13 cellular contexts compared by ENCODE assay signal in genomic region chr2:99648115-99648850, GRCh38.
DNase-seq lines count a peak whose midpoint lies in the region; ATAC-seq and TF ChIP-seq lines count a peak whose summit lies in the region.
"Had no signal": no experiment of that assay in that cellular context is flagged by ENCODE, and none has a peak within 500 bp of the region (broad histone marks: within the 10 kb centered on the region; RNA-seq: fewer than 3 reads in every experiment).

No MANE protein-coding gene starts in this region.

- TF ChIP-seq CTCF in tibial artery (IDR thresholded peaks at IDR 0.05), result no peak

- H3K4me1 ChIP-seq in tibial artery, result peaks cover 0 to 42% (median 16%) of the 10 kb centered on the region in 4 donors

- no peak overlapping the region for H3K4me3 ChIP-seq in tibial artery

- ATAC-seq in HG02678 (IDR thresholded peaks at IDR 0.05; ENCODE audit: unreplicated experiment), result no peak
- ATAC-seq: T-cell had no signal

- DNase-seq in DMS 273 (lab: John Stamatoyannopoulos, UW; ENCODE audit: unreplicated experiment) (peak; percentile 9), DMS 273 treated with DMSO at 0.1 percent for 48 hours (lab: John Stamatoyannopoulos, UW) (no peak), cerebellar cortex (ENCODE audit: low spot score) (peak; percentile 54), medulla oblongata (ENCODE audit: extremely low spot score) (peak; percentile 52), tibial artery (peak; percentile 57 to 73), DMS79 treated with DMSO at 0.1 percent for 48 hours (lab: John Stamatoyannopoulos, UW) (no peak)
- DNase-seq in activated CD4-positive, alpha-beta T cell treated with anti-CD3 and anti-CD28 coated beads, Interleukin-2, amount 50 U/mL, for 1 hour, result no peak
- DNase-seq: cortex of kidney, GDM1, NCI-H510A, T-cell had no signal

- H3K27me3 ChIP-seq in tibial artery, result no peaks in the 10 kb centered on the region

- H3K36me3 ChIP-seq in tibial artery, result no peaks in the 10 kb centered on the region

- no peaks in the 10 kb centered on the region for H3K9me3 ChIP-seq in tibial artery

- H3K27ac ChIP-seq in tibial artery, result peak overlapping the region; percentile 58 to 76
- H3K27ac ChIP-seq: 22Rv1 had no signal

- intact Hi-C loops in tibial artery (cut with DNase I; ENCODE audit: low total_unique reads), result no loop called here

Comparison
In these comparisons a context has a peak if more than half of its experiments do, and no peak if none do; other contexts are left out.
1. DNase-seq: peak in DMS 273 (single experiment), cerebellar cortex (single experiment), medulla oblongata (single experiment) and tibial artery (2 of 2); none in DMS 273 treated with DMSO at 0.1 percent for 48 hours (single experiment), DMS79 treated with DMSO at 0.1 percent for 48 hours (single experiment) and activated CD4-positive, alpha-beta T cell treated with anti-CD3 and anti-CD28 coated beads, Interleukin-2, amount 50 U/mL, for 1 hour (single experiment).